In the genomic region with DNA sequence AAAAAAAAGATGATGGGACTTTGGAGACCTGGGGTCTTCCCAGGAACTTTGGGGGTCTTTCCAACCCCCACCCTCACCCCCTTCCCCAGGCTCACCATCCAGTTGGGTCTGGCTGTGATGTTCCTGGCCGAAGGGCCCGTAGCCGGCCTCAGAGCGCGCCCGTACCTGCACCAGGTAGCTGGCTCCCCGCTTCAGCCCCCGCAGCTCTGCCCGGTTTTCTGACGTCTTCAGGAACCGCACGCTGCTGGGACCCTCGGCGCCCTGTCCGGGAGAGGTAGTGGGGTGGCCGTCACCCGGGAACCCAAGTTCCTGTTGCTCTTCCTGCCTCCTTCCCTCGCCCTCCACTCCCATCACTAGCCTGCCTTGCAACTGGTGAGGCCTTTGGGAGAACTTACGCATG, we compare ENCODE assay signal across 21 cellular contexts.
"Had no signal": no experiment of that assay in that cellular context is flagged by ENCODE, and none has a peak within 500 bp of the region (broad histone marks: within the 10 kb centered on the region; RNA-seq: fewer than 3 reads in every experiment).

No MANE protein-coding gene starts in this region.

- H3K4me3 Mint-ChIP-seq: effector memory CD8-positive, alpha-beta T cell; mesothelial cell of epicardium; naive thymus-derived CD8-positive, alpha-beta T cell; stimulated activated effector memory CD8-positive, alpha-beta T cell treated with anti-CD3 and anti-CD28 coated beads, Interleukin-12 subunit alpha, Interleukin-12 subunit beta, amount 100 ng/mL, for 72 hours had no signal

- H3K27me3 ChIP-seq: neutrophil, right atrium auricular region, sigmoid colon, testis, tibial artery, upper lobe of left lung had no signal

- H3K27me3 Mint-ChIP-seq: effector memory CD8-positive, alpha-beta T cell; naive thymus-derived CD8-positive, alpha-beta T cell had no signal

- H3K4me1 ChIP-seq: prostate gland, right atrium auricular region, sigmoid colon, testis, tibial artery had no signal

- H3K9me3 Mint-ChIP-seq: effector memory CD8-positive, alpha-beta T cell; mesothelial cell of epicardium; naive thymus-derived CD8-positive, alpha-beta T cell; stimulated activated effector memory CD8-positive, alpha-beta T cell treated with anti-CD3 and anti-CD28 coated beads, Interleukin-12 subunit alpha, Interleukin-12 subunit beta, amount 100 ng/mL, for 72 hours had no signal

- H3K4me1 Mint-ChIP-seq: mesothelial cell of epicardium; naive thymus-derived CD8-positive, alpha-beta T cell; stimulated activated effector memory CD8-positive, alpha-beta T cell treated with anti-CD3 and anti-CD28 coated beads, Interleukin-12 subunit alpha, Interleukin-12 subunit beta, amount 100 ng/mL, for 72 hours had no signal

- H3K27ac ChIP-seq: neutrophil, prostate gland, right atrium auricular region, sigmoid colon, testis, tibial artery, upper lobe of left lung had no signal

- H3K9me3 ChIP-seq: neutrophil, prostate gland, right atrium auricular region, sigmoid colon, testis, tibial artery, upper lobe of left lung had no signal

- ATAC-seq: effector memory CD8-positive, alpha-beta T cell; naive thymus-derived CD8-positive, alpha-beta T cell; stimulated activated effector memory CD8-positive, alpha-beta T cell treated with anti-CD3 and anti-CD28 coated beads, Interleukin-12 subunit alpha, Interleukin-12 subunit beta, amount 100 ng/mL, for 72 hours; stimulated activated naive CD8-positive, alpha-beta T cell treated with anti-CD3 and anti-CD28 coated beads, Interleukin-15, Interleukin-2, amounts not matched to agents 100 U/mL and 50 U/mL, for 24 hours had no signal

- H3K27ac Mint-ChIP-seq: effector memory CD8-positive, alpha-beta T cell; mesothelial cell of epicardium; naive thymus-derived CD8-positive, alpha-beta T cell; stimulated activated effector memory CD8-positive, alpha-beta T cell treated with anti-CD3 and anti-CD28 coated beads, Interleukin-12 subunit alpha, Interleukin-12 subunit beta, amount 100 ng/mL, for 72 hours had no signal

- H3K36me3 Mint-ChIP-seq: stimulated activated effector memory CD8-positive, alpha-beta T cell treated with anti-CD3 and anti-CD28 coated beads, Interleukin-12 subunit alpha, Interleukin-12 subunit beta, amount 100 ng/mL, for 72 hours had no signal

- DNase-seq: cerebellar nuclear complex; cortex of kidney; effector memory CD8-positive, alpha-beta T cell; erythroblast; kidney; mesenchymal stem cell; naive thymus-derived CD8-positive, alpha-beta T cell; sigmoid colon; stimulated activated CD4-positive, alpha-beta T cell treated with anti-CD3 and anti-CD28 coated beads, Interleukin-2, amount 100 ng/mL, for 24 hours; stimulated activated CD4-positive, alpha-beta T cell treated with anti-CD3 and anti-CD28 coated beads, Interleukin-4, amount 100 ng/mL, for 24 hours; stimulated activated naive CD8-positive, alpha-beta T cell treated with anti-CD3 and anti-CD28 coated beads, Interleukin-15, Interleukin-2, amounts not matched to agents 100 U/mL and 50 U/mL, for 24 hours; substantia nigra; testis; tibial artery had no signal

- H3K4me3 ChIP-seq: lung, prostate gland, right atrium auricular region, sigmoid colon, testis, tibial artery, upper lobe of left lung had no signal
